7 cellular contexts compared by ENCODE assay signal in the genomic region with DNA sequence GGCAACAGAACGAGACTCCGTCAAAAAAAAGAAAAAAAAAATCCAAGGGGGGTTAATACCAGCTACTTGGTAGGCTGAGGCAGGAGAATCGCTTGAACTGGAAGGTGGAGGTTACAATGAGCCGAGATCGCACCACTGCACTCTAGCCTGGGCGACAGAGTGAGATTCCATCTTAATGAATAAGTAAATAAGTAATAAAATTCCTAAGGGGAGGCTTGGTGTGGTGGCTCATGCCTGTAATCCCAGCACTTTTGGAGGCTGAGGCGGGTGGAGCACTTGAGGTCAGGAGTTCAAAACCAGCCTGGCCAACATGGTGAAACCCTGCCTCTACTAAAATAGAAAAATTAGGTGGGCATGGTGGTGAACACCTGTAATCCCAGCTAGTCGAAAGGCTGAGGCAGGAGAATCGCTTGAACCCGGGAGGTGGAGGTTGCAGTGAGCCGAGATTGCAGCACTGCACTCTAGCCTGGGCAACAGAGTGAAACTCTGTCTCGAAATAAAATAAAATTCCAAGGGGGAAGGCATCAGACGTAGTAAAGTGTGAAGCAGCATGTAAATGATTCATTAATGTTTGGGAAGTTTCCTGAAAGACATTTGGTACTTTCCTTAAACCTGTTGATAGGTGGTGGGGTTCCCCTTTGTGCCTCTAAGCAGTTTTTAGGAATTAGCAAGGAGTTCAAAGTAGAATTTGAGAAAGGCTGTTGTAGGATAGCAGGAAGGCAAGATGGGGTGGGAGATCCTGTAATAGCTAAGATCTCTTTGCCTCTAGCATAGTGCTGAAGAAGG. TPM values are rescaled to one million over a fixed set of nuclear protein-coding genes. Genes with fewer than 3 reads are reported as not detected.
DNase-seq lines count a peak whose midpoint lies in the region; ATAC-seq, FAIRE-seq and TF ChIP-seq lines count a peak whose summit lies in the region.
"Not testable (repeated sequence)": the region's sequence is repeated elsewhere in the genome, so short reads cannot be mapped to it uniquely, and the experiment has no call there.

No MANE protein-coding gene starts in this region.

- CTCF ChIA-PET in HCT116 (lab: Charles Lee): not testable (repeated sequence)
- CTCF ChIA-PET in GM12878 (lab: Yijun Ruan, JAX): interaction anchor here (0.5 to 1.4 kb wide), 5 partner anchors 11 to 105 kb away, joined by 3 to 6 read pairs (median 3); no protein-coding TSS in a partner anchor

- not testable (repeated sequence) for H3K36me3 Mint-ChIP-seq in natural killer cell; stimulated activated naive B cell treated with anti-CD40 and anti-IgM and Interleukin-4, amounts not matched to agents 10 μg/mL and 1 μg/mL and 100 μg/mL, for 72 hours

- H3K27me3 ChIP-seq in HCT116 (ENCODE audit: insufficient read depth, low read length); MG63; RWPE2 (ENCODE audit: insufficient read depth, poor library complexity, severe bottlenecking); GM12878 (replicated peaks in 1 of 2; ENCODE audit: control insufficient read depth in 2 of 2, insufficient read depth in 2 of 2, low read length in 1 of 2): not testable (repeated sequence)

- H3K9me2 ChIP-seq in HCT116 (ENCODE audit: insufficient read depth): not testable (repeated sequence)

- RAD21 ChIA-PET in HCT116 (lab: Charles Lee; ENCODE audit: low non-redundant PET in 1 of 2, low total read pairs in 2 of 2, uncharacterized antibody in 2 of 2, unreplicated experiment in 2 of 2): not testable (repeated sequence)
- RAD21 ChIA-PET in GM12878 (lab: Charles Lee; ENCODE audit: unreplicated experiment): interaction anchor here (1.6 kb wide), 1 partner anchor 109 kb away, joined by 5 read pairs; no protein-coding TSS in a partner anchor

- H3K9me3 Mint-ChIP-seq in natural killer cell; stimulated activated naive B cell treated with anti-CD40 and anti-IgM and Interleukin-4, amounts not matched to agents 10 μg/mL and 1 μg/mL and 100 μg/mL, for 72 hours: not testable (repeated sequence)

- H3K4me3 ChIP-seq in HCT116 (replicated peaks in 1 of 2; ENCODE audit: low read depth in 1 of 2, low read length in 2 of 2); MG63; RWPE2 (ENCODE audit: severe bottlenecking); GM12878: not testable (repeated sequence)

- ATAC-seq in HCT116; RWPE2 (ENCODE audit: low read depth); GM12878; natural killer cell; stimulated activated naive B cell treated with anti-CD40 and anti-IgM and Interleukin-4, amounts not matched to agents 10 μg/mL and 1 μg/mL and 100 μg/mL, for 72 hours (replicated peaks): not testable (repeated sequence)

- peaks cover 26% of the 10 kb centered on the region for H3K79me2 ChIP-seq in HCT116 (ENCODE audit: insufficient read depth, low read length)
- peaks cover 26% of the 10 kb centered on the region for H3K79me2 ChIP-seq in GM12878 (ENCODE audit: control insufficient read depth, insufficient read depth, low read length)

- BruUV-seq in HCT116 (replicated peaks; lab: Mats Ljungman, UMichigan); GM12878 (replicated peaks; lab: Mats Ljungman, UMichigan): not testable (repeated sequence)

- H3K27ac ChIP-seq in HCT116 (ENCODE audit: low read depth, low read length): not testable (repeated sequence)
- H3K27ac ChIP-seq in RWPE2 (ENCODE audit: poor library complexity, severe bottlenecking) (peak overlapping the region; percentile 99), GM12878 (ENCODE audit: control insufficient read depth, insufficient read depth) (peak overlapping the region; percentile 97)

- 60% methylated on average over 13 of the region's 13 CpGs for WGBS in GM12878 (ENCODE audit: insufficient coverage, insufficient replicate concordance, low lambda C conversion rate, missing lambda C conversion rate)

- H3K27ac Mint-ChIP-seq in natural killer cell: peak overlapping the region in 1 of 2 donors; percentile 36
- H3K27ac Mint-ChIP-seq in stimulated activated naive B cell treated with anti-CD40 and anti-IgM and Interleukin-4, amounts not matched to agents 10 μg/mL and 1 μg/mL and 100 μg/mL, for 72 hours: peak overlapping the region; percentile 91

- POLR2A ChIA-PET in HCT116 (lab: Charles Lee): not testable (repeated sequence)
- POLR2A ChIA-PET in GM12878 (lab: Charles Lee): interaction anchor here (0.6 kb wide), 1 partner anchor 23 kb away, joined by 5 read pairs; no protein-coding TSS in a partner anchor

- SMC1A ChIA-PET in GM12878 (lab: Charles Lee; ENCODE audit: uncharacterized antibody, unreplicated experiment): interaction anchor here (1.4 to 5.5 kb wide), 4 partner anchors 12 to 57 kb away, joined by 4 to 43 read pairs (median 5); no protein-coding TSS in a partner anchor

- in situ Hi-C loops in GM12878 (cut with MboI): loop anchor here (25.0 kb wide), 1 partner anchor 1009 kb away; the partner anchor contains the start of genes BFAR and PARN

- peak overlapping the region; percentile 27 for H3K4me2 ChIP-seq in HCT116 (ENCODE audit: low read length)
- peak overlapping the region; percentile 62 for H3K4me2 ChIP-seq in GM12878 (ENCODE audit: control insufficient read depth, insufficient read depth)

- not testable (repeated sequence) for DNase-seq in HCT116 (ENCODE audit: low read depth, low spot score); RWPE2 (ENCODE audit: low spot score); GM12878 (ENCODE audit: low read depth, low spot score); natural killer cell; stimulated activated naive B cell treated with anti-CD40 and anti-IgM and Interleukin-4, amounts not matched to agents 10 μg/mL and 1 μg/mL and 100 μg/mL, for 72 hours
- DNase-seq in MG63 (peak; percentile 21), islet precursor cell (peak; percentile 6)

- TF ChIP-seq POLR2A in HCT116 (IDR thresholded peaks at IDR 0.05; ENCODE audit: borderline replicate concordance, extremely low read depth, insufficient read depth, insufficient read length); GM12878 (IDR thresholded peaks at IDR 0.05; ENCODE audit: low read depth, low read length): not testable (repeated sequence)

- H3K4me3 Mint-ChIP-seq in natural killer cell: peak overlapping the region; percentile 25
- H3K4me3 Mint-ChIP-seq in stimulated activated naive B cell treated with anti-CD40 and anti-IgM and Interleukin-4, amounts not matched to agents 10 μg/mL and 1 μg/mL and 100 μg/mL, for 72 hours: not testable (repeated sequence)

- not testable (repeated sequence) for H4K20me1 ChIP-seq in HCT116 (ENCODE audit: insufficient read depth); GM12878 (ENCODE audit: control insufficient read depth, insufficient read depth)

- H3K4me1 ChIP-seq in HCT116 (ENCODE audit: control insufficient read depth in 1 of 2, insufficient read depth in 2 of 2, low read length in 2 of 2) (peaks cover 36 to 59% of the 10 kb centered on the region in 2 experiments), RWPE2 (ENCODE audit: insufficient read depth, poor library complexity, severe bottlenecking) (peaks cover 23% of the 10 kb centered on the region), GM12878 (ENCODE audit: control insufficient read depth, insufficient read depth, low read length) (peaks cover 26% of the 10 kb centered on the region)

- not testable (repeated sequence) for FAIRE-seq in GM12878 (lab: Jason Lieb, UNC)

- H3K9ac ChIP-seq in HCT116 (ENCODE audit: low read length); GM12878 (ENCODE audit: control insufficient read depth, insufficient read depth, low read length): not testable (repeated sequence)

- not testable (repeated sequence) for TF ChIP-seq CTCF in HCT116 (IDR thresholded peaks at IDR 0.05 in 2 of 3, conservative IDR thresholded peaks at IDR 0.05 in 1 of 3; ENCODE audit: borderline replicate concordance in 1 of 3, insufficient read depth in 1 of 3, low read depth in 2 of 3, low read length in 2 of 3); RWPE2 (IDR thresholded peaks at IDR 0.05; ENCODE audit: poor library complexity, severe bottlenecking); GM12878 (IDR thresholded peaks at IDR 0.05 in 2 of 3, conservative IDR thresholded peaks at IDR 0.05 in 1 of 3; ENCODE audit: control insufficient read depth in 2 of 3, extremely low read depth in 1 of 3, insufficient read depth in 1 of 3, low read depth in 3 of 3, low read length in 3 of 3); natural killer cell (IDR thresholded peaks at IDR 0.05)

- H2AFZ ChIP-seq in HCT116 (ENCODE audit: low read depth, low read length, poor library complexity, severe bottlenecking): not testable (repeated sequence)
- peak overlapping the region; percentile 31 for H2AFZ ChIP-seq in GM12878 (ENCODE audit: control insufficient read depth, low read depth, low read length)

- H3K36me3 ChIP-seq in HCT116 (ENCODE audit: control insufficient read depth in 1 of 2, insufficient read depth in 2 of 2, low read length in 2 of 2); MG63; RWPE2 (ENCODE audit: low read depth); GM12878 (ENCODE audit: control insufficient read depth in 2 of 2, insufficient read depth in 2 of 2, low read length in 1 of 2): not testable (repeated sequence)

- not testable (repeated sequence) for TF ChIP-seq EP300 in GM12878 (IDR thresholded peaks at IDR 0.05; ENCODE audit: borderline replicate concordance in 1 of 2, control insufficient read depth in 1 of 2, low read depth in 2 of 2, low read length in 2 of 2)

- peaks cover 30 to 33% of the 10 kb centered on the region in 2 donors for H3K4me1 Mint-ChIP-seq in natural killer cell
- H3K4me1 Mint-ChIP-seq in stimulated activated naive B cell treated with anti-CD40 and anti-IgM and Interleukin-4, amounts not matched to agents 10 μg/mL and 1 μg/mL and 100 μg/mL, for 72 hours: peaks cover 22 to 41% of the 10 kb centered on the region in 2 donors

- H3K27me3 Mint-ChIP-seq in natural killer cell (ENCODE audit: low read depth in 2 of 2); stimulated activated naive B cell treated with anti-CD40 and anti-IgM and Interleukin-4, amounts not matched to agents 10 μg/mL and 1 μg/mL and 100 μg/mL, for 72 hours: not testable (repeated sequence)

- H3K9me3 ChIP-seq in HCT116 (ENCODE audit: control insufficient read depth in 1 of 2, insufficient read depth in 1 of 2, low read depth in 1 of 2, low read length in 2 of 2); MG63; RWPE2 (ENCODE audit: severe bottlenecking); GM12878 (replicated peaks; ENCODE audit: control insufficient read depth, insufficient read depth, low read length): not testable (repeated sequence)

- intact Hi-C loops in HCT116 (cut with micrococcal nuclease); GM12878 (cut with micrococcal nuclease; ENCODE audit: unreplicated experiment); natural killer cell (cut with micrococcal nuclease): not testable (repeated sequence)

- TF ChIP-seq RAD21 in HCT116 (IDR thresholded peaks at IDR 0.05; ENCODE audit: low read depth); GM12878 (IDR thresholded peaks at IDR 0.05; ENCODE audit: insufficient read depth, low read depth, low read length): not testable (repeated sequence)

RNA-seq across cellular contexts. Expression of gene NDE1, which starts 3.3 kb away (rescaled TPM):
- total RNA-seq in HCT116 (2021; ENCODE audit: unreplicated experiment) (103 TPM), GM12878 (2014; rRNA removed) (68.4 and 73.1 TPM in 2 replicates), GM12878 (2014; rRNA removed; fragmentation: Illumina TruSeq; extraction: Trizol) (89.0 and 92.8 TPM in 2 replicates), GM12878 (2021) (148 and 156 TPM in 2 replicates), natural killer cell (100 to 1,000 TPM; 104 to 118 (median 114) TPM)
- polyA plus RNA-seq in HCT116 (2012): 70.0 and 86.2 TPM in 2 replicates
- 20.1 and 34.4 TPM in 2 replicates for total RNA-seq in MG63 (2014; rRNA removed; shearing (Covaris generic); ENCODE audit: low replicate concordance)
- 114 and 115 TPM in 2 replicates for total RNA-seq in GM12878 (2013; cell fraction: nucleolus; rRNA removed)
- 32.2 TPM for polyA plus RNA-seq in GM12878 (2011; ENCODE audit: low read depth)
- polyA plus RNA-seq in GM12878 (2011; rRNA removed) (47.9 and 51.1 TPM in 2 replicates), GM12878 (2014; fragmentation: Illumina TruSeq; extraction: Trizol) (105 and 106 TPM in 2 replicates), GM12878 (2014; fragmentation: Nextera tagmentation; extraction: Ambion mirVana) (1 to 10 TPM; 5.7 to 7.4 TPM), GM12878 (2014; rRNA removed) (82.8 and 92.7 TPM in 2 replicates), GM12878 (2016; fragmentation: Nextera tagmentation; extraction: Ambion mirVana) (100 to 1,000 TPM in 1 of 2 experiments, 10 to 100 TPM in 1; 94.6 to 110 TPM)
- polyA plus RNA-seq in GM12878 (2011; cell fraction: cytosol; rRNA removed): 62.1 and 78.8 TPM in 2 replicates
- 34.2 and 47.9 TPM in 2 replicates for polyA plus RNA-seq in GM12878 (2011; cell fraction: nucleus; rRNA removed)
- polyA plus RNA-seq in GM12878 (2012): 51.2 and 74.8 TPM in 2 replicates
- 39.5 and 59.3 TPM in 2 replicates for polyA minus RNA-seq in GM12878 (2011; rRNA and poly(A)+ RNA removed)
- polyA minus RNA-seq in GM12878 (2011; cell fraction: cytosol; rRNA and poly(A)+ RNA removed): 40.0 and 49.7 TPM in 2 replicates
- 20.6 and 44.3 TPM in 2 replicates for polyA minus RNA-seq in GM12878 (2011; cell fraction: nucleus; rRNA and poly(A)+ RNA removed)

RNA-seq across cellular contexts. Expression of gene MARF1, which starts 3.8 kb away (rescaled TPM):
- total RNA-seq in HCT116 (2021; ENCODE audit: unreplicated experiment): 59.4 TPM
- polyA plus RNA-seq in HCT116 (2012): 22.0 and 22.9 TPM in 2 replicates
- total RNA-seq in MG63 (2014; rRNA removed; shearing (Covaris generic); ENCODE audit: low replicate concordance): 3.2 and 3.7 TPM in 2 replicates
- total RNA-seq in GM12878 (2013; cell fraction: nucleolus; rRNA removed): 164 and 178 TPM in 2 replicates
- 11.7 and 13.8 TPM in 2 replicates for total RNA-seq in GM12878 (2014; rRNA removed)
- total RNA-seq in GM12878 (2014; rRNA removed; fragmentation: Illumina TruSeq; extraction: Trizol): 13.0 and 13.5 TPM in 2 replicates
- total RNA-seq in GM12878 (2021): 40.1 and 41.6 TPM in 2 replicates
- polyA plus RNA-seq in GM12878 (2011; ENCODE audit: low read depth): 21.0 TPM
- 21.4 and 24.1 TPM in 2 replicates for polyA plus RNA-seq in GM12878 (2011; rRNA removed)
- polyA plus RNA-seq in GM12878 (2011; cell fraction: cytosol; rRNA removed): 13.3 and 19.5 TPM in 2 replicates
- 75.8 and 83.5 TPM in 2 replicates for polyA plus RNA-seq in GM12878 (2011; cell fraction: nucleus; rRNA removed)
- 19.9 and 20.7 TPM in 2 replicates for polyA plus RNA-seq in GM12878 (2012)
- 23.8 and 27.7 TPM in 2 replicates for polyA plus RNA-seq in GM12878 (2014; fragmentation: Illumina TruSeq; extraction: Trizol)
- polyA plus RNA-seq in GM12878 (2014; fragmentation: Nextera tagmentation; extraction: Ambion mirVana): 1 to 10 TPM; 4.5 to 5.9 TPM
- 19.1 and 20.7 TPM in 2 replicates for polyA plus RNA-seq in GM12878 (2014; rRNA removed)
- polyA plus RNA-seq in GM12878 (2016; fragmentation: Nextera tagmentation; extraction: Ambion mirVana): 10 to 100 TPM; 13.4 to 14.3 TPM
- polyA minus RNA-seq in GM12878 (2011; rRNA and poly(A)+ RNA removed): 27.6 and 60.3 TPM in 2 replicates
- 13.4 and 13.9 TPM in 2 replicates for polyA minus RNA-seq in GM12878 (2011; cell fraction: cytosol; rRNA and poly(A)+ RNA removed)
- 34.2 and 47.5 TPM in 2 replicates for polyA minus RNA-seq in GM12878 (2011; cell fraction: nucleus; rRNA and poly(A)+ RNA removed)
- total RNA-seq in natural killer cell: 100 to 1,000 TPM; 127 to 149 (median 140) TPM
